In genomic region chr12:4050340-4050739, GRCh38 we compare ENCODE assay signal across 26 cellular contexts.
"Had no signal": no experiment of that assay in that cellular context is flagged by ENCODE, and none has a peak within 500 bp of the region (broad histone marks: within the 10 kb centered on the region; RNA-seq: fewer than 3 reads in every experiment).

No MANE protein-coding gene starts in this region.

- DNase-seq: colonic mucosa; effector memory CD4-positive, alpha-beta T cell; erythroblast; hypothalamus; immature natural killer cell; left ventricle myocardium superior; lower lobe of right lung; natural killer cell; stimulated activated CD4-positive, alpha-beta T cell treated with anti-CD3 and anti-CD28 coated beads, Interleukin-12 subunit alpha, Interleukin-12 subunit beta, amount 100 ng/mL, for 4 hours; stimulated activated CD4-positive, alpha-beta T cell treated with anti-CD3 and anti-CD28 coated beads, Interleukin-1b, Interleukin-23, amount 100 ng/mL, for 48 hours; stimulated activated CD4-positive, alpha-beta T cell treated with anti-CD3 and anti-CD28 coated beads, Interleukin-4, amount 100 ng/mL, for 1 hour; stimulated activated CD8-positive, alpha-beta memory T cell treated with anti-CD3 and anti-CD28 coated beads, Interleukin-4, amount 100 ng/mL, for 48 hours; stimulated activated naive CD4-positive, alpha-beta T cell; stimulated activated naive CD8-positive, alpha-beta T cell treated with anti-CD3 and anti-CD28 coated beads, Interleukin-15, amount 100 ng/mL, for 72 hours; transverse colon; upper lobe of right lung had no signal

- H3K27me3 Mint-ChIP-seq: stimulated activated naive CD8-positive, alpha-beta T cell treated with anti-CD3 and anti-CD28 coated beads, Interleukin-15, amount 100 ng/mL, for 72 hours had no signal

- H3K4me2 ChIP-seq: smooth muscle cell had no signal

- H3K27me3 ChIP-seq: colonic mucosa, right atrium auricular region, transverse colon, upper lobe of right lung had no signal

- H3K27ac Mint-ChIP-seq: dendritic cell treated with granulocyte-macrophage colony-stimulating factor and Interleukin-4, amounts not matched to agents 40 ng/mL and 50 ng/mL, for 4 days; immature natural killer cell; natural killer cell; stimulated activated naive CD8-positive, alpha-beta T cell treated with anti-CD3 and anti-CD28 coated beads, Interleukin-15, amount 100 ng/mL, for 72 hours had no signal

- FAIRE-seq: endometrium, frontal cortex, keratinocyte had no signal

- H3K4me3 Mint-ChIP-seq: dendritic cell treated with granulocyte-macrophage colony-stimulating factor and Interleukin-4, amounts not matched to agents 40 ng/mL and 50 ng/mL, for 4 days; immature natural killer cell; natural killer cell; stimulated activated naive CD8-positive, alpha-beta T cell treated with anti-CD3 and anti-CD28 coated beads, Interleukin-15, amount 100 ng/mL, for 72 hours had no signal

- H3K4me1 ChIP-seq: colonic mucosa, lower lobe of right lung, prostate gland, right atrium auricular region, suprapubic skin, upper lobe of right lung had no signal

- H3K36me3 Mint-ChIP-seq: immature natural killer cell, natural killer cell had no signal

- H3K4me3 ChIP-seq: colonic mucosa, lower lobe of right lung, prostate gland, right atrium auricular region, smooth muscle cell, suprapubic skin, transverse colon, upper lobe of right lung had no signal

- H3K36me3 ChIP-seq: colonic mucosa, lower lobe of right lung, neutrophil, prostate gland, right atrium auricular region, suprapubic skin, transverse colon, upper lobe of right lung had no signal

- H3K9me3 ChIP-seq: colonic mucosa, lower lobe of right lung, neutrophil, prostate gland, right atrium auricular region, suprapubic skin, transverse colon, upper lobe of right lung had no signal

- ATAC-seq: left ventricle myocardium superior; lower lobe of right lung; natural killer cell; sciatic nerve; stimulated activated naive CD8-positive, alpha-beta T cell treated with anti-CD3 and anti-CD28 coated beads, Interleukin-15, amount 100 ng/mL, for 72 hours; upper lobe of right lung had no signal

- H3K27ac ChIP-seq: colonic mucosa, lower lobe of right lung, neutrophil, prostate gland, right atrium auricular region, suprapubic skin, transverse colon, upper lobe of right lung had no signal

- H3K9me3 Mint-ChIP-seq: dendritic cell treated with granulocyte-macrophage colony-stimulating factor and Interleukin-4, amounts not matched to agents 40 ng/mL and 50 ng/mL, for 4 days; immature natural killer cell; natural killer cell; stimulated activated naive CD8-positive, alpha-beta T cell treated with anti-CD3 and anti-CD28 coated beads, Interleukin-15, amount 100 ng/mL, for 72 hours had no signal
